8 cellular contexts compared by ENCODE assay signal in genomic region chr3:177538743-177539730, GRCh38.
DNase-seq lines count a peak whose midpoint lies in the region; ATAC-seq and TF ChIP-seq lines count a peak whose summit lies in the region.

No MANE protein-coding gene starts in this region.

- H3K27me3 ChIP-seq in SK-N-SH (ENCODE audit: insufficient read depth) (no peaks in the 10 kb centered on the region), esophagus squamous epithelium (no peaks in the 10 kb centered on the region), mammary epithelial cell (ENCODE audit: insufficient read depth, low read length) (no peaks in the 10 kb centered on the region)

- H3K9me2 ChIP-seq in SK-N-SH (no peaks in the 10 kb centered on the region), OCI-LY7 (ENCODE audit: insufficient read depth, low read length) (no peaks in the 10 kb centered on the region)

- H3F3A ChIP-seq in SK-N-SH (replicated peaks; ENCODE audit: insufficient read depth): no peaks in the 10 kb centered on the region

- in situ Hi-C loops in mammary epithelial cell (cut with MboI; ENCODE audit: low sequenced_read_pairs in 2 of 2): no loop called here

- H3K9me3 Mint-ChIP-seq in natural killer cell: no peaks in the 10 kb centered on the region

- H3K9ac ChIP-seq in SK-N-SH (no peak overlapping the region), mammary epithelial cell (ENCODE audit: insufficient read depth, low read length) (no peak overlapping the region)

- peaks cover 0 to 17% of the 10 kb centered on the region in 2 experiments; a peak in 2 of 4 replicates for H3K4me1 ChIP-seq in SK-N-SH (ENCODE audit: control insufficient read depth in 1 of 2, insufficient read depth in 2 of 2, low read depth in 1 of 2, low read length in 1 of 2)
- H3K4me1 ChIP-seq in OCI-LY7 (ENCODE audit: insufficient read depth, low read length, poor library complexity, severe bottlenecking): peaks cover 12% of the 10 kb centered on the region
- peaks cover 2 to 32% (median 15%) of the 10 kb centered on the region in 3 donors for H3K4me1 ChIP-seq in esophagus squamous epithelium
- H3K4me1 ChIP-seq in mammary epithelial cell (ENCODE audit: insufficient read depth, low read length): peaks cover 5% of the 10 kb centered on the region

- no peaks in the 10 kb centered on the region for H4K20me1 ChIP-seq in SK-N-SH (ENCODE audit: insufficient read depth)
- H4K20me1 ChIP-seq in OCI-LY7 (ENCODE audit: insufficient read depth, low read length): no peaks in the 10 kb centered on the region
- no peaks in the 10 kb centered on the region for H4K20me1 ChIP-seq in mammary epithelial cell (ENCODE audit: insufficient read depth, low read length)

- no peak for TF ChIP-seq POLR2A in esophagus squamous epithelium (IDR thresholded peaks at IDR 0.05)

- no peak for TF ChIP-seq EP300 in SK-N-SH (IDR thresholded peaks at IDR 0.05; ENCODE audit: borderline replicate concordance in 1 of 2, low read depth in 1 of 2, low read length in 1 of 2)

- H3K4me3 Mint-ChIP-seq in natural killer cell: peak overlapping the region; percentile 91

- TF ChIP-seq RAD21 in SK-N-SH (IDR thresholded peaks at IDR 0.05; ENCODE audit: low read length): no peak

- H3K4me2 ChIP-seq in SK-N-SH (no peak overlapping the region), OCI-LY7 (ENCODE audit: low read length) (peak overlapping the region; percentile 44), mammary epithelial cell (ENCODE audit: insufficient read depth, low read depth, low read length) (no peak overlapping the region)

- H3K4me1 Mint-ChIP-seq in natural killer cell: peaks cover 31 to 47% of the 10 kb centered on the region in 2 donors

- peak overlapping the region; percentile 90 to 92 for H3K27ac Mint-ChIP-seq in natural killer cell

- TF ChIP-seq CTCF in SK-N-SH (IDR thresholded peaks at IDR 0.05): no peak
- no peak for TF ChIP-seq CTCF in OCI-LY7 (conservative IDR thresholded peaks at IDR 0.05; ENCODE audit: low read length)
- no peak for TF ChIP-seq CTCF in natural killer cell (IDR thresholded peaks at IDR 0.05)
- TF ChIP-seq CTCF in RWPE1 (conservative IDR thresholded peaks at IDR 0.05; ENCODE audit: low read depth): no peak
- no peak for TF ChIP-seq CTCF in esophagus squamous epithelium (IDR thresholded peaks at IDR 0.05)
- TF ChIP-seq CTCF in mammary epithelial cell (conservative IDR thresholded peaks at IDR 0.05 in 1 of 2, IDR thresholded peaks at IDR 0.05 in 1 of 2; ENCODE audit: extremely low read depth in 1 of 2, insufficient read depth in 1 of 2, low read depth in 1 of 2, low read length in 2 of 2): no peak

- DNase-seq in SK-N-SH (no peak), OCI-LY7 (ENCODE audit: low spot score) (peak; percentile 25), natural killer cell (no peak), RWPE1 (ENCODE audit: low spot score) (no peak), esophagus squamous epithelium (lab: John Stamatoyannopoulos, UW) (no peak), mammary epithelial cell (no peak)

- H3K9me3 ChIP-seq in SK-N-SH: no peaks in the 10 kb centered on the region
- no peaks in the 10 kb centered on the region for H3K9me3 ChIP-seq in OCI-LY7 (ENCODE audit: low read length)
- no peaks in the 10 kb centered on the region for H3K9me3 ChIP-seq in esophagus squamous epithelium
- H3K9me3 ChIP-seq in mammary epithelial cell (replicated peaks; ENCODE audit: insufficient read depth, low read length): no peaks in the 10 kb centered on the region

- 0 out of 2 replicates have a peak overlapping the region, but pooled peaks have one; percentile 11 for H2AFZ ChIP-seq in SK-N-SH (ENCODE audit: low read depth)
- H2AFZ ChIP-seq in OCI-LY7 (ENCODE audit: low read length): peak overlapping the region; percentile 74
- H2AFZ ChIP-seq in mammary epithelial cell (ENCODE audit: low read depth, low read length): no peak overlapping the region

- H3K36me3 ChIP-seq in SK-N-SH (replicated peaks in 1 of 2; ENCODE audit: control insufficient read depth in 1 of 2, insufficient read depth in 2 of 2, low read length in 1 of 2): no peaks in the 10 kb centered on the region
- no peaks in the 10 kb centered on the region for H3K36me3 ChIP-seq in OCI-LY7 (ENCODE audit: insufficient read depth, low read length)
- no peaks in the 10 kb centered on the region for H3K36me3 ChIP-seq in esophagus squamous epithelium
- H3K36me3 ChIP-seq in mammary epithelial cell (ENCODE audit: insufficient read depth, low read length): no peaks in the 10 kb centered on the region

- POLR2A ChIA-PET in SK-N-SH (lab: Yijun Ruan, JAX) (interaction anchor here (1.0 kb wide), 1 partner anchor 13 kb away, joined by 3 read pairs; no protein-coding TSS in a partner anchor), OCI-LY7 (lab: Charles Lee) (interaction anchor here (0.6 to 1.9 kb wide), 5 partner anchors 9 to 324 kb away, joined by 3 to 6 read pairs (median 4); no protein-coding TSS in a partner anchor), RWPE1 (lab: Yijun Ruan, JAX; ENCODE audit: low non-redundant PET) (no interaction called here)

- BruUV-seq in OCI-LY7 (replicated peaks; lab: Mats Ljungman, UMichigan) (no TSS peak), mammary epithelial cell (replicated peaks; lab: Mats Ljungman, UMichigan) (no TSS peak)

- no peak for ATAC-seq in SK-N-SH treated with all-trans-retinoic acid at 6 μM for 48 hours
- peak; percentile 73 for ATAC-seq in HG02840 (IDR thresholded peaks at IDR 0.05; ENCODE audit: low FRiP score, unreplicated experiment)
- peak; percentile 57 to 90 (median 74) for ATAC-seq in natural killer cell

- no peaks in the 10 kb centered on the region for H3K36me3 Mint-ChIP-seq in natural killer cell

- H3K27ac ChIP-seq in SK-N-SH (ENCODE audit: low read depth in 2 of 2, low read length in 1 of 2) (no peak overlapping the region; a peak in 1 of 4 replicates), OCI-LY7 (ENCODE audit: low read depth, low read length, poor library complexity, severe bottlenecking) (no peak overlapping the region), RWPE1 (no peak overlapping the region), esophagus squamous epithelium (peak overlapping the region in 1 of 4 donors; percentile 56), mammary epithelial cell (ENCODE audit: insufficient read depth, low read depth, low read length) (no peak overlapping the region)

- intact Hi-C loops in OCI-LY7 (cut with micrococcal nuclease; ENCODE audit: unreplicated experiment): no loop called here
- intact Hi-C loops in natural killer cell (cut with micrococcal nuclease): loop anchor here (5.0 to 10.0 kb wide), 5 partner anchors 56 to 344 kb away; partner anchors contain the start of gene TBL1XR1
- intact Hi-C loops in esophagus squamous epithelium (cut with DNase I): no loop called here
- intact Hi-C loops in mammary epithelial cell (cut with micrococcal nuclease): no loop called here

- dilution Hi-C loops in mammary epithelial cell (cut with HindIII; ENCODE audit: low sequenced_read_pairs): no loop called here

- no peaks in the 10 kb centered on the region for H3K27me3 Mint-ChIP-seq in natural killer cell (ENCODE audit: low read depth in 2 of 2)

- CTCF ChIA-PET in SK-N-SH (lab: Yijun Ruan, JAX): interaction anchor here (0.6 to 1.4 kb wide), 3 partner anchors 22 to 799 kb away, joined by 3 to 6 read pairs (median 3); no protein-coding TSS in a partner anchor
- CTCF ChIA-PET in OCI-LY7 (lab: Charles Lee; ENCODE audit: unreplicated experiment): no interaction called here
- CTCF ChIA-PET in RWPE1 (lab: Yijun Ruan, JAX): no interaction called here
- CTCF ChIA-PET in mammary epithelial cell (lab: Charles Lee; ENCODE audit: low non-redundant PET): no interaction called here

- H3K79me2 ChIP-seq in SK-N-SH (ENCODE audit: insufficient read depth) (no peaks in the 10 kb centered on the region), OCI-LY7 (ENCODE audit: insufficient read depth, low read depth, low read length) (no peaks in the 10 kb centered on the region), mammary epithelial cell (ENCODE audit: insufficient read depth, low read length) (no peaks in the 10 kb centered on the region)

- WGBS in SK-N-SH (ENCODE audit: low lambda C conversion rate): 81% methylated on average over 9 of the region's 9 CpGs
- 52 to 56% methylated on average over 9 of the region's 9 CpGs for WGBS in esophagus squamous epithelium, 2 donors
- 82% methylated on average over 9 of the region's 9 CpGs for WGBS in mammary epithelial cell (ENCODE audit: low coverage, missing lambda C conversion rate)

- H3K4me3 ChIP-seq in SK-N-SH (ENCODE audit: low read depth in 2 of 2, low read length in 1 of 2): no peak overlapping the region
- H3K4me3 ChIP-seq in OCI-LY7 (ENCODE audit: low read depth, low read length, poor library complexity, severe bottlenecking): no peak overlapping the region
- H3K4me3 ChIP-seq in esophagus squamous epithelium: no peak overlapping the region
- no peak overlapping the region for H3K4me3 ChIP-seq in mammary epithelial cell (replicated peaks in 1 of 3; ENCODE audit: insufficient read depth in 1 of 3, low read depth in 2 of 3, low read length in 3 of 3)

TF ChIP-seq in SK-N-SH, 30 proteins besides CTCF, POLR2A, EP300 and RAD21 (continues in another document):
- TF ChIP-seq NFIC (IDR thresholded peaks at IDR 0.05; ENCODE audit: borderline replicate concordance) (no peak), TEAD4 (IDR thresholded peaks at IDR 0.05; ENCODE audit: borderline replicate concordance, insufficient read depth) (no peak)

TF ChIP-seq in SK-N-SH treated with all-trans-retinoic acid at 6 μM for 48 hours, 23 proteins besides CTCF, POLR2A, EP300 and RAD21 (continues in another document):
- no peak for TF ChIP-seq ISL1 (CRISPR knock-in tag; IDR thresholded peaks at IDR 0.05)
- no peak for TF ChIP-seq ZFP30 (CRISPR knock-in tag; IDR thresholded peaks at IDR 0.05)
- no peak for TF ChIP-seq OSR1 (CRISPR knock-in tag; IDR thresholded peaks at IDR 0.05)
- no peak for TF ChIP-seq PPARA (CRISPR knock-in tag; IDR thresholded peaks at IDR 0.05; ENCODE audit: borderline replicate concordance)
